Comparison of ENCODE assay signal across 13 cellular contexts in the genomic region with DNA sequence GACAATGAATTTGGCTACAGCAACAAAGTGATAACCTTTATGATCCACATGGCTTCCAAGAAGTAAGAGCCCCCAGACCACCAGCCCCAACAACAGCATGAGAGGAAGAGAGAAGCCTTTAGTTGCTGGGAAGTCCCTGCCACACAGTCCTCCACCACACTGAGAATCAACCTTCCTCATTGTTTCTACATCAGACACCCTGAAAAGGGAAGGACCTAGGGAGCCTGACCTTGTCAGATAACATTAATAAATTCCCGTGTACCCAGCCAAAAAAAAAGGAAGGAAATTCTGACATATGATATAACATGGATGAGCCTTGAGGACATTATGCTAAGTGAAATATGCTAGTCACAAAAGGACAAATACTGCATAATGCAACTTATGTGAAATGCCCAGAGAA.
"Had no signal": no experiment of that assay in that cellular context is flagged by ENCODE, and none has a peak within 500 bp of the region (broad histone marks: within the 10 kb centered on the region; RNA-seq: fewer than 3 reads in every experiment).

No MANE protein-coding gene starts in this region.

- H3K27ac ChIP-seq: ascending aorta, breast epithelium, suprapubic skin had no signal

- H3K27me3 ChIP-seq: ascending aorta, breast epithelium, heart right ventricle, suprapubic skin had no signal

- ATAC-seq: activated naive CD8-positive, alpha-beta T cell treated with anti-CD3 and anti-CD28 coated beads, Interleukin-2, amount 50 U/mL, for 24 hours; activated T-helper 17 cell treated with anti-CD3 and anti-CD28 coated beads, Interleukin-2, amount 50 U/mL, for 72 hours; heart right ventricle; left colon had no signal

- DNase-seq: activated CD4-positive, CD25-positive, alpha-beta regulatory T cell treated with anti-CD3 and anti-CD28 coated beads, Interleukin-2, amount 50 U/mL, for 72 hours; activated naive CD4-positive, alpha-beta T cell treated with anti-CD3 and anti-CD28 coated beads for 36 hours; activated naive CD8-positive, alpha-beta T cell treated with anti-CD3 and anti-CD28 coated beads, Interleukin-2, amount 50 U/mL, for 24 hours; heart right ventricle; left colon; nucleus accumbens; posterior cingulate gyrus; retina; T-helper 2 cell had no signal

- H3K4me3 ChIP-seq: ascending aorta, breast epithelium, heart right ventricle, suprapubic skin had no signal

- H3K36me3 ChIP-seq: ascending aorta, breast epithelium, heart right ventricle, suprapubic skin had no signal

- H3K9me3 ChIP-seq: ascending aorta, breast epithelium, heart right ventricle, suprapubic skin had no signal
